In genomic region chr1:10528066-10529014, GRCh38 we compare ENCODE assay signal across 8 cellular contexts. TPM values are rescaled to one million over a fixed set of nuclear protein-coding genes. Genes with fewer than 3 reads are reported as not detected.
DNase-seq lines count a peak whose midpoint lies in the region; ATAC-seq and TF ChIP-seq lines count a peak whose summit lies in the region.
"Had no signal": no experiment of that assay in that cellular context is flagged by ENCODE, and none has a peak within 500 bp of the region (broad histone marks: within the 10 kb centered on the region; RNA-seq: fewer than 3 reads in every experiment).

No MANE protein-coding gene starts in this region.

- H3K27ac ChIP-seq in HUES48 (ENCODE audit: low read depth, low read length), result peak overlapping the region; percentile 82
- H3K27ac ChIP-seq in tibial artery, result peak overlapping the region; percentile 26 to 45

- H3K4me3 ChIP-seq in HUES48 (ENCODE audit: low read depth, low read length) (0 out of 2 replicates have a peak overlapping the region, but pooled peaks have one; percentile 26), tibial artery (peak overlapping the region in 1 of 2 donors; percentile 14)

- no peak overlapping the region for H3K9ac ChIP-seq in HUES48 (ENCODE audit: low read depth, low read length)

- H3K36me3 ChIP-seq in HUES48 (ENCODE audit: control insufficient read depth, insufficient read depth, low read length) (no peaks in the 10 kb centered on the region), tibial artery (no peaks in the 10 kb centered on the region)

- TF ChIP-seq CTCF in tibial artery (IDR thresholded peaks at IDR 0.05) (no peak), GM13976 (IDR thresholded peaks at IDR 0.05; ENCODE audit: borderline replicate concordance, control extremely low read depth, extremely low read depth, insufficient read depth, missing control alignments) (no peak)

- intact Hi-C loops in tibial artery (cut with DNase I; ENCODE audit: low total_unique reads), result no loop called here

- peak; percentile 21 to 71 for DNase-seq in T47D (ENCODE audit: low read depth in 1 of 2, low spot score in 1 of 2)
- peak; percentile 99 for DNase-seq in kidney glomerular epithelial cell (lab: John Stamatoyannopoulos, UW)
- DNase-seq in tibial artery, result no peak
- no peak for DNase-seq in cerebellum (ENCODE audit: low spot score)
- no peak for DNase-seq in GM13976 (ENCODE audit: low spot score)
- DNase-seq: NCI-H1105 had no signal

- H3K4me1 ChIP-seq in HUES48 (ENCODE audit: control insufficient read depth, insufficient read depth, low read length), result peaks cover 52% of the 10 kb centered on the region
- peaks cover 0 to 31% (median 15%) of the 10 kb centered on the region in 4 donors for H3K4me1 ChIP-seq in tibial artery

- no peak for ATAC-seq in GM19324 (IDR thresholded peaks at IDR 0.05; ENCODE audit: low FRiP score, unreplicated experiment)

- in situ Hi-C loops in T47D (cut with HindIII; ENCODE audit: low pct_unique_long_range_greater_than_20kb, low sequenced_read_pairs), result no loop called here
- in situ Hi-C loops in GM13976 (cut with MboI; ENCODE audit: low sequenced_read_pairs, unreplicated experiment), result no loop called here

- H3K9me3 ChIP-seq in HUES48 (ENCODE audit: control insufficient read depth, insufficient read depth, low read length), result no peaks in the 10 kb centered on the region
- H3K9me3 ChIP-seq in tibial artery, result no peaks in the 10 kb centered on the region

- H3K27me3 ChIP-seq in HUES48 (ENCODE audit: control insufficient read depth, insufficient read depth, low read length) (no peaks in the 10 kb centered on the region), tibial artery (no peaks in the 10 kb centered on the region)

RNA-seq across cellular contexts. Expression of gene PEX14, which starts 53.6 kb away (rescaled TPM):
- total RNA-seq in cerebellum, result 8.4 TPM

RNA-seq across cellular contexts. Expression of gene DFFA, which starts 56.0 kb away (rescaled TPM):
- 22.6 TPM for total RNA-seq in cerebellum

Comparison
In these comparisons a context has a peak if more than half of its experiments do, and no peak if none do; other contexts are left out.
1. DNase-seq: peak in T47D (2 of 2) and kidney glomerular epithelial cell (single experiment); none in tibial artery (0 of 2), cerebellum (single experiment) and GM13976 (single experiment).